ENCODE assay signal across 19 cellular contexts in the genomic region with DNA sequence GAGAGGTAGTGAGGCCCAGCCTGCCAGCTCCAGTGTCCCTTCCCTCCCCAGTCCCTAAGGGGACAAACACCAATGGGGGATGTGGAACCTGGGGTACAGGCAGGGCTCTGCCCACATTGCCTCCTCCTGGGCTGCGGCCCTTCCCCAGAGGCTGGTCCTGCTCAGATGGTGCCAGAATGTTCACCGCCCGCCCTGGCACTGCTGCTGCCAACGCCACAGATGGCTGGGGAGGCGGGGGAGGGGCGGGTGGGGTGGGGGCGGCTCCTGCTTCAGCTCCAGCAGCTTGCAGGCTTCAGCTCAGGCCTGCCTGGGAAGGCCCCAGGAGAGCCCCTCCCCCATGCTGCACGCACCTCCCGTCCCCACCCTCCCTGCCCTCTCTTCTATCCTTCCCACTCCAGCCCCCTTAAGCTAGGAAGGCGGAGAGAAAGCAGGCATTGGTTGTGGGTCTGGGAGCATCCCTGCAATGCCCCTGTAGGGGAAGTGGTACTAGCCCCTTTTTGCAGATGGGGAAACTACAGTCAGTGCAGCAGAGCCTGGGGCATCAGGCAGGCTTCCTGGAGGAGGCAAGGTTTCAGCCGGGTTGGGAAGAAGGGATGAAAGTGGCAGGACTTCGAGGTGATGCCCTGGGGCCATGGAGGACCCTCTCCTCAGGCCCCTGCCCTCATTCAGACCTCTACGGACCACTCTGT. TPM values are rescaled to one million over a fixed set of nuclear protein-coding genes. Genes with fewer than 3 reads are reported as not detected.
DNase-seq lines count a peak whose midpoint lies in the region; ATAC-seq and TF ChIP-seq lines count a peak whose summit lies in the region.
"Had no signal": no experiment of that assay in that cellular context is flagged by ENCODE, and none has a peak within 500 bp of the region (broad histone marks: within the 10 kb centered on the region; RNA-seq: fewer than 3 reads in every experiment).

No MANE protein-coding gene starts in this region.

- H3K4me3 ChIP-seq in heart left ventricle: no peak overlapping the region
- H3K4me3 ChIP-seq: SJCRH30 had no signal

- peaks cover 10 to 77% (median 40%) of the 10 kb centered on the region in 9 donors for H3K27me3 ChIP-seq in heart left ventricle

- H3K4me1 ChIP-seq in heart left ventricle: peaks cover 0 to 18% (median 5%) of the 10 kb centered on the region in 12 donors
- H3K4me1 ChIP-seq: SJCRH30 had no signal

- TF ChIP-seq CTCF in heart left ventricle (IDR thresholded peaks at IDR 0.05): no peak

- no peaks in the 10 kb centered on the region for H3K36me3 ChIP-seq in heart left ventricle
- H3K36me3 ChIP-seq: SJCRH30 had no signal

- ATAC-seq in heart left ventricle (no peak), sciatic nerve (no peak)
- ATAC-seq: activated T-cell treated with anti-CD3 and anti-CD28 coated beads, Interleukin-2, amount 50 U/mL, for 72 hours; stimulated activated naive CD8-positive, alpha-beta T cell treated with anti-CD3 and anti-CD28 coated beads, Interleukin-15, Interleukin-2, amounts not matched to agents 100 U/mL and 50 U/mL, for 24 hours had no signal

- H3K9me3 ChIP-seq in heart left ventricle: no peaks in the 10 kb centered on the region
- H3K9me3 ChIP-seq: SJCRH30 had no signal

- peak; percentile 31 for DNase-seq in activated effector memory CD4-positive, alpha-beta T cell treated with anti-CD3 and anti-CD28 coated beads, Interleukin-2, amount 50 U/mL, for 16 hours
- DNase-seq in activated effector memory CD4-positive, alpha-beta T cell treated with Interleukin-2 at 50 U/mL for 16 hours: no peak
- DNase-seq in NCI-H446 treated with DMSO at 0.1 percent for 48 hours (lab: John Stamatoyannopoulos, UW): peak; percentile 67
- DNase-seq in heart left ventricle: peak in 3 of 5 donors; percentile 9 to 40 (median 17)
- peak; percentile 22 for DNase-seq in sciatic nerve (ENCODE audit: low spot score)
- no peak for DNase-seq in activated gamma-delta T cell (lab: John Stamatoyannopoulos, UW)
- DNase-seq in hippocampal formation (lab: John Stamatoyannopoulos, UW): no peak
- no peak for DNase-seq in iPS-NIHi7 (ENCODE audit: extremely low spot score)
- DNase-seq: activated T-cell treated with anti-CD3 and anti-CD28 coated beads, Interleukin-2, amount 50 U/mL, for 72 hours; amniotic stem cell; CD8-positive, alpha-beta memory T cell; H9; immature natural killer cell; MM.1S; NCI-H2081 treated with DMSO at 0.1 percent for 48 hours; SJCRH30; stimulated activated naive CD8-positive, alpha-beta T cell treated with anti-CD3 and anti-CD28 coated beads, Interleukin-15, Interleukin-2, amounts not matched to agents 100 U/mL and 50 U/mL, for 24 hours; T1000 had no signal

- no peak overlapping the region for H3K27ac ChIP-seq in heart left ventricle
- H3K27ac ChIP-seq: SJCRH30 had no signal

- intact Hi-C loops in heart left ventricle (cut with DNase I) (no loop called here), sciatic nerve (cut with DNase I) (no loop called here)

- no peak for TF ChIP-seq POLR2A in heart left ventricle (IDR thresholded peaks at IDR 0.05)

- 64 to 70% (median 67%) methylated on average over 11 to 13 of the region's 13 CpGs for WGBS in heart left ventricle, 4 donors

RNA-seq across cellular contexts. Expression of a gene that starts 2.0 kb away (rescaled TPM):
- 1 to 10 TPM in 5 of 9 donors, under 1 TPM in 4; 0.14 to 2.8 (median 1.9) TPM for total RNA-seq in heart left ventricle
- polyA plus RNA-seq in heart left ventricle: under 1 TPM; 0.24 to 0.46 TPM
- total RNA-seq in sciatic nerve: 12.3 TPM
- polyA plus RNA-seq: endothelial cell of umbilical vein, immature natural killer cell had no signal

Comparison
In these comparisons a context has a peak if more than half of its experiments do, and no peak if none do; other contexts are left out.
1. DNase-seq: peak in activated effector memory CD4-positive, alpha-beta T cell treated with anti-CD3 and anti-CD28 coated beads, Interleukin-2, amount 50 U/mL, for 16 hours (single experiment), NCI-H446 treated with DMSO at 0.1 percent for 48 hours (single experiment), heart left ventricle (3 of 5) and sciatic nerve (single experiment); none in activated effector memory CD4-positive, alpha-beta T cell treated with Interleukin-2 at 50 U/mL for 16 hours (single experiment), activated gamma-delta T cell (single experiment), hippocampal formation (0 of 2) and iPS-NIHi7 (single experiment).